Comparison of ENCODE assay signal across 1 cellular context in the genomic region with DNA sequence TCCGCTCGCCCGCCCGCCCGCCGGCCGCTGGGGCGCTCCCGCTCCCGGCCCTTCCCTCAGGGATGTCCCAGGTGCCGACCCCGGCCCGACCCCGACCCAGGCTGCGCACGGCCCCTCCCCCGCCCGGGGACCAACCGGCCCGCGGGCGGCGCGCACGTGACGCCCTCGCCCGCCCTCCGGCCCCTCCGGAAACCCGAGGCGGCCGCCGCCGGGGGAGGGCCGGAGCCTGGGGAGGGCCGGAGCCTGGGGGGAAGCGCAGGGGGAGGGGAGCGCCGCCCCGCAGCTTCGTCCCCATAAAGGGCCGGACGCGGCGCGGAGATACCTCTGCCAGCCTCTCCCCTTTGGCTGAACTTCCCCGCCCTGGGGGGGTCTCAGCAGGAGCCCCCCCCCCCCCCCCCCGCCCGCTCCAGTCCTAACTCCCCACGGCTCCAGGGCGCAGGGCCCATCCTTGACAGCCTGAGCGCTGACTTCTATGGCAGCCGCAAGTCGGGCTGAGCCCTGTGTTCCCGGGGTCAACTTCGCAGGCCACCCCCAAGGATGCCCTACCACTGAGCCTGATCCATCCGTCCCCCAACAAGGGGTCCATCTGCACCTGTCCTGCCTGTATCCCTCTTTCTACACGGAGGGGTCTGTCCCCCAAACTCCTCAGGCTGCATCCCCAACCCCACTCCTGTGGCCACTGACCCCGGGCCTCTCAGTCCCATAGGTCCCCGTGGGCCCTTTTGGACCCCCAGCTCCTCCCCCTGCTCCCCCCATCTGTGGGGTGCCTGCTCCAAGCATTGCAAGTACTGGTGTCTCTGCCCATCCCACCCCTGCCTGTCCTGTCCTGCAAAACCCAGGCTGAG.
A peak's percentile ranks its signal among the peaks of the same experiment; 100 is the strongest.
TF ChIP-seq lines count a peak whose summit lies in the region.

A gene (minus strand): TSS at position 69 of the 845 bp plus-strand sequence. CDS start 174 bp downstream, outside the sequence.

TF ChIP-seq in HEK293, 187 proteins besides CTCF, POLR2A, EP300 and RAD21 (continued from another document):
- TF ChIP-seq, protein P1, sequence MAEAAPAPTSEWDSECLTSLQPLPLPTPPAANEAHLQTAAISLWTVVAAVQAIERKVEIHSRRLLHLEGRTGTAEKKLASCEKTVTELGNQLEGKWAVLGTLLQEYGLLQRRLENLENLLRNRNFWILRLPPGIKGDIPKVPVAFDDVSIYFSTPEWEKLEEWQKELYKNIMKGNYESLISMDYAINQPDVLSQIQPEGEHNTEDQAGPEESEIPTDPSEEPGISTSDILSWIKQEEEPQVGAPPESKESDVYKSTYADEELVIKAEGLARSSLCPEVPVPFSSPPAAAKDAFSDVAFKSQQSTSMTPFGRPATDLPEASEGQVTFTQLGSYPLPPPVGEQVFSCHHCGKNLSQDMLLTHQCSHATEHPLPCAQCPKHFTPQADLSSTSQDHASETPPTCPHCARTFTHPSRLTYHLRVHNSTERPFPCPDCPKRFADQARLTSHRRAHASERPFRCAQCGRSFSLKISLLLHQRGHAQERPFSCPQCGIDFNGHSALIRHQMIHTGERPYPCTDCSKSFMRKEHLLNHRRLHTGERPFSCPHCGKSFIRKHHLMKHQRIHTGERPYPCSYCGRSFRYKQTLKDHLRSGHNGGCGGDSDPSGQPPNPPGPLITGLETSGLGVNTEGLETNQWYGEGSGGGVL (tag by site-specific recombination; IDR thresholded peaks at IDR 0.05) = peak; percentile 94
- peak; percentile 44; the same call in 1 of the 2 replicates for TF ChIP-seq KLF10 (tag by site-specific recombination; IDR thresholded peaks at IDR 0.05)
- TF ChIP-seq ZFP69B (tag by site-specific recombination; IDR thresholded peaks at IDR 0.05) = no peak
- TF ChIP-seq GLIS1 (tag by site-specific recombination; IDR thresholded peaks at IDR 0.05) = peak; percentile 71
- no peak for TF ChIP-seq ZNF837 (tag by site-specific recombination; IDR thresholded peaks at IDR 0.05)
- peak; percentile 58 for TF ChIP-seq ZNF335 (tag by site-specific recombination; conservative IDR thresholded peaks at IDR 0.05)
- TF ChIP-seq ZNF341 (tag by site-specific recombination; IDR thresholded peaks at IDR 0.05; ENCODE audit: low read depth) = peak; percentile 35; the same call in 1 of the 2 replicates
- no peak for TF ChIP-seq EGR2 (tag by site-specific recombination; IDR thresholded peaks at IDR 0.05; ENCODE audit: low read depth)
- TF ChIP-seq, protein P2, sequence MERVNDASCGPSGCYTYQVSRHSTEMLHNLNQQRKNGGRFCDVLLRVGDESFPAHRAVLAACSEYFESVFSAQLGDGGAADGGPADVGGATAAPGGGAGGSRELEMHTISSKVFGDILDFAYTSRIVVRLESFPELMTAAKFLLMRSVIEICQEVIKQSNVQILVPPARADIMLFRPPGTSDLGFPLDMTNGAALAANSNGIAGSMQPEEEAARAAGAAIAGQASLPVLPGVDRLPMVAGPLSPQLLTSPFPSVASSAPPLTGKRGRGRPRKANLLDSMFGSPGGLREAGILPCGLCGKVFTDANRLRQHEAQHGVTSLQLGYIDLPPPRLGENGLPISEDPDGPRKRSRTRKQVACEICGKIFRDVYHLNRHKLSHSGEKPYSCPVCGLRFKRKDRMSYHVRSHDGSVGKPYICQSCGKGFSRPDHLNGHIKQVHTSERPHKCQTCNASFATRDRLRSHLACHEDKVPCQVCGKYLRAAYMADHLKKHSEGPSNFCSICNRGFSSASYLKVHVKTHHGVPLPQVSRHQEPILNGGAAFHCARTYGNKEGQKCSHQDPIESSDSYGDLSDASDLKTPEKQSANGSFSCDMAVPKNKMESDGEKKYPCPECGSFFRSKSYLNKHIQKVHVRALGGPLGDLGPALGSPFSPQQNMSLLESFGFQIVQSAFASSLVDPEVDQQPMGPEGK (tag by site-specific recombination; IDR thresholded peaks at IDR 0.05) = peak; percentile 60; the same call in 1 of the 2 replicates
- TF ChIP-seq ZBTB8A (tag by site-specific recombination; IDR thresholded peaks at IDR 0.05) = no peak
- TF ChIP-seq IKZF3 (tag by site-specific recombination; IDR thresholded peaks at IDR 0.05) = 0 out of 2 replicates have a peak, but pooled peaks have one; percentile 32
- TF ChIP-seq, protein P3, sequence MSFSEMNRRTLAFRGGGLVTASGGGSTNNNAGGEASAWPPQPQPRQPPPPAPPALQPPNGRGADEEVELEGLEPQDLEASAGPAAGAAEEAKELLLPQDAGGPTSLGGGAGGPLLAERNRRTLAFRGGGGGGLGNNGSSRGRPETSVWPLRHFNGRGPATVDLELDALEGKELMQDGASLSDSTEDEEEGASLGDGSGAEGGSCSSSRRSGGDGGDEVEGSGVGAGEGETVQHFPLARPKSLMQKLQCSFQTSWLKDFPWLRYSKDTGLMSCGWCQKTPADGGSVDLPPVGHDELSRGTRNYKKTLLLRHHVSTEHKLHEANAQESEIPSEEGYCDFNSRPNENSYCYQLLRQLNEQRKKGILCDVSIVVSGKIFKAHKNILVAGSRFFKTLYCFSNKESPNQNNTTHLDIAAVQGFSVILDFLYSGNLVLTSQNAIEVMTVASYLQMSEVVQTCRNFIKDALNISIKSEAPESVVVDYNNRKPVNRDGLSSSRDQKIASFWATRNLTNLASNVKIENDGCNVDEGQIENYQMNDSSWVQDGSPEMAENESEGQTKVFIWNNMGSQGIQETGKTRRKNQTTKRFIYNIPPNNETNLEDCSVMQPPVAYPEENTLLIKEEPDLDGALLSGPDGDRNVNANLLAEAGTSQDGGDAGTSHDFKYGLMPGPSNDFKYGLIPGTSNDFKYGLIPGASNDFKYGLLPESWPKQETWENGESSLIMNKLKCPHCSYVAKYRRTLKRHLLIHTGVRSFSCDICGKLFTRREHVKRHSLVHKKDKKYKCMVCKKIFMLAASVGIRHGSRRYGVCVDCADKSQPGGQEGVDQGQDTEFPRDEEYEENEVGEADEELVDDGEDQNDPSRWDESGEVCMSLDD (tag by site-specific recombination; IDR thresholded peaks at IDR 0.05) = peak; percentile 91
